ENCODE assay signal across 8 cellular contexts in genomic region chr3:139677341-139678155, GRCh38. TPM values are rescaled to one million over a fixed set of nuclear protein-coding genes. Genes with fewer than 3 reads are reported as not detected.
DNase-seq lines count a peak whose midpoint lies in the region; ATAC-seq and TF ChIP-seq lines count a peak whose summit lies in the region.

Gene NMNAT3 (minus strand): TSS chr3:139677972. CDS start chr3:139627724, 50,248 bp downstream.

- H3K4me3 Mint-ChIP-seq in immature natural killer cell, result peak within 1 kb of the TSS; percentile 77 to 89 (median 85)

- CTCF ChIA-PET in mammary epithelial cell (lab: Charles Lee; ENCODE audit: low non-redundant PET), result no interaction called here

- no peaks in the 10 kb centered on the region for H3K36me3 ChIP-seq in WERI-Rb-1
- H3K36me3 ChIP-seq in mammary epithelial cell (ENCODE audit: insufficient read depth, low read length), result no peaks in the 10 kb centered on the region
- no peaks in the 10 kb centered on the region for H3K36me3 ChIP-seq in smooth muscle cell (ENCODE audit: low read depth)

- DNase-seq in GM10266 (ENCODE audit: extremely low spot score) (peak; percentile 84), NCI-H1417 (lab: John Stamatoyannopoulos, UW) (peak; percentile 92 to 98 (median 98)), WERI-Rb-1 (peak; percentile 77), mammary epithelial cell (peak; percentile 45), immature natural killer cell (peak; percentile 71 to 75 (median 74)), smooth muscle cell (lab: John Stamatoyannopoulos, UW; ENCODE audit: unreplicated experiment) (peak; percentile 33), UCSD-AML1 (lab: John Stamatoyannopoulos, UW; ENCODE audit: unreplicated experiment) (no peak)

- in situ Hi-C loops in mammary epithelial cell (cut with MboI; ENCODE audit: low sequenced_read_pairs in 2 of 2), result no loop called here

- H3K4me2 ChIP-seq in mammary epithelial cell (ENCODE audit: insufficient read depth, low read depth, low read length) (peak within 1 kb of the TSS; percentile 78), smooth muscle cell (peak within 1 kb of the TSS; percentile 92)

- H4K20me1 ChIP-seq in mammary epithelial cell (ENCODE audit: insufficient read depth, low read length) (no peaks in the 10 kb centered on the region), smooth muscle cell (ENCODE audit: low read depth) (no peaks in the 10 kb centered on the region)

- no peaks in the 10 kb centered on the region for H3K79me2 ChIP-seq in mammary epithelial cell (ENCODE audit: insufficient read depth, low read length)
- H3K79me2 ChIP-seq in smooth muscle cell (ENCODE audit: low read depth), result no peaks in the 10 kb centered on the region

- peak within 1 kb of the TSS in 3 of 6 donors; percentile 39 to 58 (median 54) for H3K27ac Mint-ChIP-seq in immature natural killer cell

- peaks cover 0 to 5% (median 0%) of the 10 kb centered on the region in 3 donors for H3K27me3 Mint-ChIP-seq in immature natural killer cell (ENCODE audit: low read depth in 3 of 3)

- H3K4me1 Mint-ChIP-seq in immature natural killer cell, result peaks cover 14 to 17% of the 10 kb centered on the region in 2 donors

- no TSS peak for BruUV-seq in mammary epithelial cell (replicated peaks; lab: Mats Ljungman, UMichigan)

- no peak within 1 kb of the TSS for H3K9ac ChIP-seq in mammary epithelial cell (ENCODE audit: insufficient read depth, low read length)
- H3K9ac ChIP-seq in smooth muscle cell (ENCODE audit: low read depth), result no peak within 1 kb of the TSS

- WGBS in mammary epithelial cell (ENCODE audit: low coverage, missing lambda C conversion rate), result 20% methylated on average over 19 of the region's 67 CpGs
- 6% methylated on average over 53 of the region's 67 CpGs for WGBS in smooth muscle cell (ENCODE audit: low lambda C conversion rate)

- H3F3A ChIP-seq in smooth muscle cell (ENCODE audit: low read depth), result no peaks in the 10 kb centered on the region

- H3K27ac ChIP-seq in WERI-Rb-1 (peak within 1 kb of the TSS; percentile 80), mammary epithelial cell (ENCODE audit: insufficient read depth, low read depth, low read length) (no peak within 1 kb of the TSS), smooth muscle cell (ENCODE audit: low read depth) (no peak within 1 kb of the TSS)

- no peak for TF ChIP-seq CTCF in GM10266 (IDR thresholded peaks at IDR 0.05; ENCODE audit: control insufficient read depth, insufficient read depth, low read depth, missing control alignments)
- TF ChIP-seq CTCF in WERI-Rb-1 (IDR thresholded peaks at IDR 0.05; ENCODE audit: low read depth, low read length), result no peak
- no peak for TF ChIP-seq CTCF in mammary epithelial cell (conservative IDR thresholded peaks at IDR 0.05 in 1 of 2, IDR thresholded peaks at IDR 0.05 in 1 of 2; ENCODE audit: extremely low read depth in 1 of 2, insufficient read depth in 1 of 2, low read depth in 1 of 2, low read length in 2 of 2)
- TF ChIP-seq CTCF in smooth muscle cell (IDR thresholded peaks at IDR 0.05; ENCODE audit: borderline replicate concordance, insufficient read depth, poor library complexity, severe bottlenecking), result no peak

- peaks cover 0 to 4% (median 0%) of the 10 kb centered on the region in 3 donors for H3K36me3 Mint-ChIP-seq in immature natural killer cell

- H3K4me3 ChIP-seq in WERI-Rb-1 (ENCODE audit: low read depth, low read length), result peak within 1 kb of the TSS; percentile 67
- peak within 1 kb of the TSS; percentile 27 to 42 (median 38) for H3K4me3 ChIP-seq in mammary epithelial cell (replicated peaks in 1 of 3; ENCODE audit: insufficient read depth in 1 of 3, low read depth in 2 of 3, low read length in 3 of 3)
- H3K4me3 ChIP-seq in smooth muscle cell, result peak within 1 kb of the TSS; percentile 66

- intact Hi-C loops in mammary epithelial cell (cut with micrococcal nuclease), result no loop called here

- ATAC-seq in HG02623 (IDR thresholded peaks at IDR 0.05; ENCODE audit: unreplicated experiment), result peak; percentile 98

- H3K9me3 ChIP-seq in WERI-Rb-1 (ENCODE audit: severe bottlenecking) (no peaks in the 10 kb centered on the region), mammary epithelial cell (replicated peaks; ENCODE audit: insufficient read depth, low read length) (no peaks in the 10 kb centered on the region), smooth muscle cell (replicated peaks; ENCODE audit: low read depth) (no peaks in the 10 kb centered on the region)

- dilution Hi-C loops in mammary epithelial cell (cut with HindIII; ENCODE audit: low sequenced_read_pairs), result no loop called here

- no peaks in the 10 kb centered on the region for H3K27me3 ChIP-seq in WERI-Rb-1 (ENCODE audit: insufficient read depth, low read depth, severe bottlenecking)
- no peaks in the 10 kb centered on the region for H3K27me3 ChIP-seq in mammary epithelial cell (ENCODE audit: insufficient read depth, low read length)
- H3K27me3 ChIP-seq in smooth muscle cell (ENCODE audit: low read depth), result peaks cover 29% of the 10 kb centered on the region

- H3K9me3 Mint-ChIP-seq in immature natural killer cell, result peaks cover 0 to 2% (median 0%) of the 10 kb centered on the region in 6 donors

- H2AFZ ChIP-seq in mammary epithelial cell (ENCODE audit: low read depth, low read length), result peak within 1 kb of the TSS; percentile 89
- H2AFZ ChIP-seq in smooth muscle cell (ENCODE audit: low read depth), result peak within 1 kb of the TSS; percentile 90

- H3K4me1 ChIP-seq in mammary epithelial cell (ENCODE audit: insufficient read depth, low read length) (peaks cover 3% of the 10 kb centered on the region), smooth muscle cell (ENCODE audit: low read depth) (peaks cover 17% of the 10 kb centered on the region)

RNA-seq across cellular contexts. Expression of gene NMNAT3, which starts in this region (rescaled TPM):
- total RNA-seq in mammary epithelial cell, result 1 to 10 TPM; 3.2 to 3.8 TPM
- polyA plus RNA-seq in mammary epithelial cell, result 0.19 TPM
- not detected for polyA minus RNA-seq in mammary epithelial cell
- polyA plus RNA-seq in immature natural killer cell, result 1 to 10 TPM; 1.4 to 7.1 (median 2.5) TPM
- total RNA-seq in smooth muscle cell, result 0.18 and 0.31 TPM in 2 replicates
- polyA plus RNA-seq in smooth muscle cell, result 0.53 and 0.65 TPM in 2 replicates

Comparison
In these comparisons a context has a peak if more than half of its experiments do, and no peak if none do; other contexts are left out.
1. Peak in DNase-seq, H3K4me3 ChIP-seq and H3K4me2 ChIP-seq in smooth muscle cell; RNA of the gene not detected or under 1 TPM.